Comparison of ENCODE assay signal across 31 cellular contexts in the genomic region with DNA sequence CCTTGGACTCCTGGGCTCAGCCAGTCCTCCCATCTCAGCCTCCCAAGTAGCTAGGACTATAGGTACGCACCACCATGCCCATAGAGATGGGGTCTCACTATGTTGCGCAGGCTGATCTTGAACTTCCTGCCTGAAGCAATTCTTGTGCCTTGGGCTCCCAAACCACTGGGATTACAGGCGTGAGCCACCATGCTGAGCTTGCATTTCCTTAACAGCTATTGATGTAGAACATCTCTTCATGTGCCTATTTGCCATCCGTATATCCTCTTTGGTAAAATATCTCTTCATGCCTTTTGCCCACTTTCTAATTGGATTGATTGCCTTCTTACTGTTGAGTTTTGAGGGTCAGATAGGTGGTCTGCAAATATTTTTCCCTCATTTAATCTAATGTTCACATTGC.
"Had no signal": no experiment of that assay in that cellular context is flagged by ENCODE, and none has a peak within 500 bp of the region (broad histone marks: within the 10 kb centered on the region; RNA-seq: fewer than 3 reads in every experiment).

No MANE protein-coding gene starts in this region.

- H3K9ac ChIP-seq: neural progenitor cell had no signal

- H3K4me3 Mint-ChIP-seq: naive thymus-derived CD4-positive, alpha-beta T cell; natural killer cell; nephron; neural progenitor cell; stimulated activated memory B cell treated with anti-CD40 and anti-IgM and Interleukin-4, amounts not matched to agents 10 μg/mL and 1 μg/mL and 100 μg/mL, for 72 hours; stimulated activated naive CD8-positive, alpha-beta T cell treated with anti-CD3 and anti-CD28 coated beads, Interleukin-15, amount 100 ng/mL, for 72 hours; type B pancreatic cell had no signal

- H3K27me3 ChIP-seq: neural progenitor cell, neutrophil, pancreas, suprapubic skin, testis, transverse colon, upper lobe of right lung, vagina had no signal

- H3K9me3 ChIP-seq: neutrophil, pancreas, suprapubic skin, testis, tibial artery, transverse colon, upper lobe of right lung, vagina had no signal

- H3K9me3 Mint-ChIP-seq: naive thymus-derived CD4-positive, alpha-beta T cell; natural killer cell; nephron; stimulated activated memory B cell treated with anti-CD40 and anti-IgM and Interleukin-4, amounts not matched to agents 10 μg/mL and 1 μg/mL and 100 μg/mL, for 72 hours; stimulated activated naive CD8-positive, alpha-beta T cell treated with anti-CD3 and anti-CD28 coated beads, Interleukin-15, amount 100 ng/mL, for 72 hours; type B pancreatic cell had no signal

- H3K4me1 ChIP-seq: neural progenitor cell, psoas muscle, suprapubic skin, tibial artery, transverse colon, upper lobe of right lung, vagina had no signal

- H3K27ac ChIP-seq: neural progenitor cell, neutrophil, pancreas, psoas muscle, skin epidermis, spleen, suprapubic skin, testis, tibial artery, transverse colon, upper lobe of right lung, vagina had no signal

- DNase-seq: naive thymus-derived CD4-positive, alpha-beta T cell; natural killer cell; nucleus accumbens; pancreas; psoas muscle; right cardiac atrium; spleen; stimulated activated CD4-positive, alpha-beta T cell treated with anti-CD3 and anti-CD28 coated beads, Interleukin-12 subunit alpha, Interleukin-12 subunit beta, amount 100 ng/mL, for 4 hours; stimulated activated CD4-positive, alpha-beta T cell treated with anti-CD3 and anti-CD28 coated beads, Interleukin-1b, Interleukin-23, amount 100 ng/mL, for 48 hours; stimulated activated CD4-positive, alpha-beta T cell treated with anti-CD3 and anti-CD28 coated beads, Interleukin-4, amount 100 ng/mL, for 1 hour; stimulated activated CD4-positive, alpha-beta T cell treated with anti-CD3 and anti-CD28 coated beads, Interleukin-4, amount 100 ng/mL, for 4 hours; stimulated activated CD8-positive, alpha-beta memory T cell treated with anti-CD3 and anti-CD28 coated beads, Interleukin-4, amount 100 ng/mL, for 48 hours; stimulated activated naive CD4-positive, alpha-beta T cell; stimulated activated naive CD8-positive, alpha-beta T cell treated with anti-CD3 and anti-CD28 coated beads, Interleukin-15, amount 100 ng/mL, for 72 hours; stimulated activated naive CD8-positive, alpha-beta T cell treated with anti-CD3 and anti-CD28 coated beads, Interleukin-15, Interleukin-2, amounts not matched to agents 100 U/mL and 50 U/mL, for 24 hours; substantia nigra; testis; tibial artery; transverse colon; upper lobe of right lung had no signal

- H3K27ac Mint-ChIP-seq: naive thymus-derived CD4-positive, alpha-beta T cell; natural killer cell; nephron; neural progenitor cell; stimulated activated memory B cell treated with anti-CD40 and anti-IgM and Interleukin-4, amounts not matched to agents 10 μg/mL and 1 μg/mL and 100 μg/mL, for 72 hours; stimulated activated naive CD8-positive, alpha-beta T cell treated with anti-CD3 and anti-CD28 coated beads, Interleukin-15, amount 100 ng/mL, for 72 hours; type B pancreatic cell had no signal

- H3K36me3 Mint-ChIP-seq: naive thymus-derived CD4-positive, alpha-beta T cell; natural killer cell; neural progenitor cell; stimulated activated memory B cell treated with anti-CD40 and anti-IgM and Interleukin-4, amounts not matched to agents 10 μg/mL and 1 μg/mL and 100 μg/mL, for 72 hours; type B pancreatic cell had no signal

- H3K36me3 ChIP-seq: neural progenitor cell, neutrophil, pancreas, spleen, suprapubic skin, tibial artery, transverse colon, upper lobe of right lung, vagina had no signal

- ATAC-seq: naive thymus-derived CD4-positive, alpha-beta T cell; natural killer cell; pancreas; psoas muscle; right cardiac atrium; sciatic nerve; stimulated activated memory B cell treated with anti-CD40 and anti-IgM and Interleukin-4, amounts not matched to agents 10 μg/mL and 1 μg/mL and 100 μg/mL, for 72 hours; stimulated activated naive CD8-positive, alpha-beta T cell treated with anti-CD3 and anti-CD28 coated beads, Interleukin-15, amount 100 ng/mL, for 72 hours; stimulated activated naive CD8-positive, alpha-beta T cell treated with anti-CD3 and anti-CD28 coated beads, Interleukin-15, Interleukin-2, amounts not matched to agents 100 U/mL and 50 U/mL, for 24 hours; upper lobe of right lung had no signal

- FAIRE-seq: pancreas, urothelium cell line had no signal

- H3K27me3 Mint-ChIP-seq: stimulated activated memory B cell treated with anti-CD40 and anti-IgM and Interleukin-4, amounts not matched to agents 10 μg/mL and 1 μg/mL and 100 μg/mL, for 72 hours had no signal

- H3K4me2 ChIP-seq: neural progenitor cell, smooth muscle cell had no signal

- H3K4me1 Mint-ChIP-seq: neural progenitor cell had no signal

- H3K4me3 ChIP-seq: neural progenitor cell, pancreas, psoas muscle, skin epidermis, smooth muscle cell, spleen, suprapubic skin, testis, tibial artery, transverse colon, upper lobe of right lung, vagina had no signal
